Comparison of ENCODE assay signal across 28 cellular contexts in the genomic region with DNA sequence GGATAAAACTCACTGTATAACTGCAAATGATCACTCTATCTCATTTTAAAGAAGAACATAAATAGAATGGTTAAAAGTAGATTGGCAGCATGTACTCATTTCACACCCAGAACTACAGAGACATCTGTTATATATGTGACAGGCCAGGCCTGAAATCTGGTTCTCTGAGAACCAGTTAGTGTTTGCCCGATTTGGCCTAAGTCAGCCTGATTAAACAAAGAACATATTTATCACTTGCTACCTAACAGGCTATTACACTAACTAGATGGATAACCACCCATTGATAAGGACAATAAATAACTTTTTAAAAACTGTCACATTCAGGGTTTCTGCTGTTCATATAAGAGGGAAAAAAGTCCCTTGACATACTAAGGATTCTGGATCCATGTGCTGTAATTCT.
"Had no signal": no experiment of that assay in that cellular context is flagged by ENCODE, and none has a peak within 500 bp of the region (broad histone marks: within the 10 kb centered on the region; RNA-seq: fewer than 3 reads in every experiment).

No MANE protein-coding gene starts in this region.

- H3K4me1 Mint-ChIP-seq: mesothelial cell of epicardium; naive B cell; natural killer cell; nephron progenitor cell; stimulated activated memory B cell treated with anti-CD40 and anti-IgM and Interleukin-4, amounts not matched to agents 10 μg/mL and 1 μg/mL and 100 μg/mL, for 72 hours; stimulated activated naive CD8-positive, alpha-beta T cell treated with anti-CD3 and anti-CD28 coated beads, Interleukin-15, amount 100 ng/mL, for 72 hours had no signal

- H3K27ac Mint-ChIP-seq: mesothelial cell of epicardium; naive B cell; natural killer cell; nephron progenitor cell; neural progenitor cell; stimulated activated memory B cell treated with anti-CD40 and anti-IgM and Interleukin-4, amounts not matched to agents 10 μg/mL and 1 μg/mL and 100 μg/mL, for 72 hours; stimulated activated naive CD8-positive, alpha-beta T cell treated with anti-CD3 and anti-CD28 coated beads, Interleukin-15, amount 100 ng/mL, for 72 hours had no signal

- H2AFZ ChIP-seq: neural progenitor cell, parathyroid adenoma had no signal

- H3K4me3 ChIP-seq: left ventricle myocardium inferior, lung, neural progenitor cell, right atrium auricular region, right lobe of liver, smooth muscle cell, testis, thyroid gland, upper lobe of right lung had no signal

- H3K9me3 ChIP-seq: neutrophil, right atrium auricular region, right lobe of liver, testis, thyroid gland, upper lobe of right lung had no signal

- H3K9ac ChIP-seq: neural progenitor cell, parathyroid adenoma had no signal

- H3K4me1 ChIP-seq: left ventricle myocardium inferior, neural progenitor cell, parathyroid adenoma, right atrium auricular region, right lobe of liver, testis, thyroid gland, upper lobe of right lung had no signal

- DNase-seq: hippocampal formation; islet precursor cell; left ventricle myocardium inferior; mesendoderm; naive B cell; natural killer cell; nephron progenitor cell; occipital lobe; right lobe of liver; stimulated activated CD4-positive, alpha-beta T cell treated with anti-CD3 and anti-CD28 coated beads, Interleukin-1b, Interleukin-23, amount 100 ng/mL, for 48 hours; stimulated activated CD4-positive, alpha-beta T cell treated with anti-CD3 and anti-CD28 coated beads, Interleukin-2, amount 100 ng/mL, for 48 hours; stimulated activated CD4-positive, alpha-beta T cell treated with anti-CD3 and anti-CD28 coated beads, Interleukin-4, amount 100 ng/mL, for 4 hours; stimulated activated CD8-positive, alpha-beta memory T cell treated with anti-CD3 and anti-CD28 coated beads, Interleukin-4, amount 100 ng/mL, for 48 hours; stimulated activated naive CD4-positive, alpha-beta T cell treated with Interleukin-2 at 50 U/mL for 16 hours; stimulated activated naive CD8-positive, alpha-beta T cell treated with anti-CD3 and anti-CD28 coated beads, Interleukin-15, amount 100 ng/mL, for 72 hours; substantia nigra; testis; thyroid gland; trophoblast cell; upper lobe of right lung had no signal

- H3K27ac ChIP-seq: left ventricle myocardium inferior, neural progenitor cell, neutrophil, parathyroid adenoma, right atrium auricular region, right lobe of liver, testis, thyroid gland, upper lobe of right lung had no signal

- H3K27me3 ChIP-seq: neural progenitor cell, neutrophil, right atrium auricular region, right lobe of liver, testis, thyroid gland, upper lobe of right lung had no signal

- H3K79me2 ChIP-seq: parathyroid adenoma had no signal

- ATAC-seq: natural killer cell; right lobe of liver; stimulated activated memory B cell treated with anti-CD40 and anti-IgM and Interleukin-4, amounts not matched to agents 10 μg/mL and 1 μg/mL and 100 μg/mL, for 72 hours; stimulated activated naive CD8-positive, alpha-beta T cell treated with anti-CD3 and anti-CD28 coated beads, Interleukin-15, amount 100 ng/mL, for 72 hours; upper lobe of right lung had no signal

- H3K36me3 ChIP-seq: left ventricle myocardium inferior, neural progenitor cell, neutrophil, right atrium auricular region, right lobe of liver, thyroid gland, upper lobe of right lung had no signal

- H3K36me3 Mint-ChIP-seq: mesothelial cell of epicardium; naive B cell; natural killer cell; neural progenitor cell; stimulated activated memory B cell treated with anti-CD40 and anti-IgM and Interleukin-4, amounts not matched to agents 10 μg/mL and 1 μg/mL and 100 μg/mL, for 72 hours had no signal

- H3K4me3 Mint-ChIP-seq: mesothelial cell of epicardium; naive B cell; natural killer cell; nephron progenitor cell; neural progenitor cell; stimulated activated memory B cell treated with anti-CD40 and anti-IgM and Interleukin-4, amounts not matched to agents 10 μg/mL and 1 μg/mL and 100 μg/mL, for 72 hours; stimulated activated naive CD8-positive, alpha-beta T cell treated with anti-CD3 and anti-CD28 coated beads, Interleukin-15, amount 100 ng/mL, for 72 hours had no signal

- H3K9me3 Mint-ChIP-seq: mesothelial cell of epicardium; nephron progenitor cell; neural progenitor cell; stimulated activated memory B cell treated with anti-CD40 and anti-IgM and Interleukin-4, amounts not matched to agents 10 μg/mL and 1 μg/mL and 100 μg/mL, for 72 hours; stimulated activated naive CD8-positive, alpha-beta T cell treated with anti-CD3 and anti-CD28 coated beads, Interleukin-15, amount 100 ng/mL, for 72 hours had no signal

- H3K27me3 Mint-ChIP-seq: naive B cell; stimulated activated memory B cell treated with anti-CD40 and anti-IgM and Interleukin-4, amounts not matched to agents 10 μg/mL and 1 μg/mL and 100 μg/mL, for 72 hours had no signal

- H3K4me2 ChIP-seq: neural progenitor cell, smooth muscle cell had no signal
